In genomic region chr1:229210844-229211243, GRCh38 we compare ENCODE assay signal across 22 cellular contexts.
DNase-seq lines count a peak whose midpoint lies in the region; ATAC-seq and TF ChIP-seq lines count a peak whose summit lies in the region.
"Had no signal": no experiment of that assay in that cellular context is flagged by ENCODE, and none has a peak within 500 bp of the region (broad histone marks: within the 10 kb centered on the region; RNA-seq: fewer than 3 reads in every experiment).

No MANE protein-coding gene starts in this region.

- no peak overlapping the region for H2AFZ ChIP-seq in IMR-90 (replicated peaks; ENCODE audit: low read length, poor library complexity)

- no peak overlapping the region for H2BK5ac ChIP-seq in IMR-90 (ENCODE audit: low read depth, low read length, poor library complexity, severe bottlenecking)

- peak overlapping the region; percentile 82 for H4K91ac ChIP-seq in IMR-90 (ENCODE audit: insufficient read depth, low read depth, low read length)

- peak overlapping the region; percentile 21 for H4K5ac ChIP-seq in IMR-90 (ENCODE audit: low read depth, low read length)

- POLR2A ChIA-PET in IMR-90 (lab: Charles Lee; ENCODE audit: unreplicated experiment): no interaction called here
- POLR2A ChIA-PET in WTC11 (lab: Charles Lee): interaction anchor here (0.6 kb wide), 1 partner anchor 119 kb away, joined by 3 read pairs; no protein-coding TSS in a partner anchor
- POLR2A ChIA-PET in T-cell (lab: Charles Lee): no interaction called here

- ATAC-seq in IMR-90 (ENCODE audit: low read depth) (no peak), WTC11 (no peak), HG03196 (IDR thresholded peaks at IDR 0.05; ENCODE audit: unreplicated experiment) (no peak), T-cell (replicated peaks in 1 of 4) (no peak)
- ATAC-seq: GM23338 had no signal

- H3K4me3 Mint-ChIP-seq in WTC11 (no peak overlapping the region), osteocyte (ENCODE audit: unreplicated experiment) (no peak overlapping the region), T-cell (no peak overlapping the region)
- H3K4me3 Mint-ChIP-seq: CD4-positive, CD25-positive, alpha-beta regulatory T cell; CD8-positive, alpha-beta memory T cell; GM23338; IgD-negative memory B cell had no signal

- TF ChIP-seq RAD21 in IMR-90 (IDR thresholded peaks at IDR 0.05; ENCODE audit: low read length): no peak

- H2BK120ac ChIP-seq in IMR-90 (ENCODE audit: low read depth, low read length): peak overlapping the region; percentile 57

- no peak overlapping the region for H3K56ac ChIP-seq in IMR-90 (ENCODE audit: extremely low read depth, insufficient read depth, low read length)

- H3K18ac ChIP-seq in IMR-90 (ENCODE audit: low read depth, low read length): peak overlapping the region; percentile 32

- H3K27me3 Mint-ChIP-seq in WTC11 (ENCODE audit: low read depth): no peaks in the 10 kb centered on the region; the same call in 1 of the 2 replicates
- peaks cover 26% of the 10 kb centered on the region for H3K27me3 Mint-ChIP-seq in osteocyte (ENCODE audit: unreplicated experiment)
- no peaks in the 10 kb centered on the region for H3K27me3 Mint-ChIP-seq in T-cell
- H3K27me3 Mint-ChIP-seq: IgD-negative memory B cell had no signal

- no TSS peak for BruUV-seq in IMR-90 (replicated peaks; lab: Mats Ljungman, UMichigan)

- H4K8ac ChIP-seq in IMR-90 (ENCODE audit: low read depth in 2 of 2, low read length in 2 of 2): no peak overlapping the region; a peak in 1 of 4 replicates

- H3K4me3 ChIP-seq in IMR-90 (ENCODE audit: insufficient read depth, low read depth, low read length): no peak overlapping the region
- H3K4me3 ChIP-seq: GM23338 had no signal

- in situ Hi-C loops in IMR-90 (cut with MboI; ENCODE audit: low sequenced_read_pairs): no loop called here

- intact Hi-C loops in IMR-90 (cut with micrococcal nuclease): no loop called here

- no peak overlapping the region for H3K4me2 ChIP-seq in IMR-90 (ENCODE audit: low read depth, low read length)
- H3K4me2 ChIP-seq: GM23338, KMS-11 had no signal

- peak overlapping the region; percentile 25; the same call in 1 of the 2 replicates for H2AK5ac ChIP-seq in IMR-90 (ENCODE audit: low read depth, low read length)

- H3K36me3 ChIP-seq in IMR-90 (ENCODE audit: control insufficient read depth, insufficient read depth, low read length): no peaks in the 10 kb centered on the region
- H3K36me3 ChIP-seq: BE2C had no signal

- H3K9me3 Mint-ChIP-seq in WTC11 (no peaks in the 10 kb centered on the region), osteocyte (ENCODE audit: unreplicated experiment) (peaks cover 7% of the 10 kb centered on the region), T-cell (no peaks in the 10 kb centered on the region)
- H3K9me3 Mint-ChIP-seq: CD4-positive, CD25-positive, alpha-beta regulatory T cell; GM23338; IgD-negative memory B cell had no signal

- H2BK20ac ChIP-seq in IMR-90 (ENCODE audit: low read depth, low read length): no peak overlapping the region

- H3K4me1 Mint-ChIP-seq in WTC11 (peaks cover 2% of the 10 kb centered on the region; the same call in 1 of the 2 replicates), osteocyte (ENCODE audit: unreplicated experiment) (no peaks in the 10 kb centered on the region), T-cell (peaks cover 0 to 6% (median 0%) of the 10 kb centered on the region in 3 donors)
- H3K4me1 Mint-ChIP-seq: CD8-positive, alpha-beta memory T cell; GM23338; IgD-negative memory B cell had no signal

- peaks cover 17% of the 10 kb centered on the region for H3K4me1 ChIP-seq in IMR-90 (ENCODE audit: control insufficient read depth, insufficient read depth, low read length)
- H3K4me1 ChIP-seq: BE2C had no signal

- peak; percentile 6 for DNase-seq in activated effector memory CD4-positive, alpha-beta T cell treated with anti-CD3 and anti-CD28 coated beads, Interleukin-2, amount 50 U/mL, for 16 hours
- no peak for DNase-seq in activated effector memory CD4-positive, alpha-beta T cell treated with Interleukin-2 at 50 U/mL for 16 hours
- DNase-seq in IMR-90 (no peak), WTC11 (ENCODE audit: low spot score) (no peak), osteocyte (ENCODE audit: extremely low spot score, unreplicated experiment) (peak; percentile 38), NCI-H1694 treated with DMSO at 0.1 percent for 48 hours (lab: John Stamatoyannopoulos, UW) (no peak), T-cell (no peak)
- DNase-seq: ACHN; BE2C; C1 segment of cervical spinal cord; CD4-positive, CD25-positive, alpha-beta regulatory T cell; CD8-positive, alpha-beta memory T cell; COR-L47; DMS 273 treated with DMSO at 0.1 percent for 48 hours; DMS79; GDM1; H7 had no signal

- CTCF ChIA-PET in IMR-90 (lab: Yijun Ruan, JAX): no interaction called here
- CTCF ChIA-PET in WTC11 (lab: Charles Lee): interaction anchor here (2.0 kb wide), 1 partner anchor 17 kb away, joined by 6 read pairs; no protein-coding TSS in a partner anchor
- CTCF ChIA-PET in T-cell (lab: Charles Lee): no interaction called here

- H2AK9ac ChIP-seq in IMR-90 (replicated peaks; ENCODE audit: low read depth, low read length, poor library complexity): no peak overlapping the region

- H3K27ac ChIP-seq in IMR-90 (ENCODE audit: insufficient read depth, low read length): peak overlapping the region; percentile 4; the same call in 1 of the 2 replicates
- H3K27ac ChIP-seq: HL-60, KMS-11 had no signal

- H3K4ac ChIP-seq in IMR-90 (ENCODE audit: low read depth, low read length): peak overlapping the region; percentile 60

- dilution Hi-C loops in IMR-90 (cut with HindIII; ENCODE audit: low sequenced_read_pairs, unreplicated experiment): no loop called here

- peaks cover 3% of the 10 kb centered on the region; the same call in 1 of the 2 replicates for H3K9me1 ChIP-seq in IMR-90 (ENCODE audit: insufficient read depth, low read length)

- no peaks in the 10 kb centered on the region for H3K27me3 ChIP-seq in IMR-90 (ENCODE audit: control insufficient read depth, insufficient read depth, low read length)
- H3K27me3 ChIP-seq: BE2C had no signal

- no peak overlapping the region for H3K27ac Mint-ChIP-seq in WTC11
- H3K27ac Mint-ChIP-seq in osteocyte (ENCODE audit: unreplicated experiment): no peak overlapping the region
- H3K27ac Mint-ChIP-seq in T-cell: no peak overlapping the region
- H3K27ac Mint-ChIP-seq: CD4-positive, CD25-positive, alpha-beta regulatory T cell; CD8-positive, alpha-beta memory T cell; GM23338; IgD-negative memory B cell had no signal

- H2BK15ac ChIP-seq in IMR-90 (ENCODE audit: low read depth, low read length): peak overlapping the region; percentile 19; the same call in 1 of the 3 replicates

- no peak for TF ChIP-seq POLR2A in IMR-90 (IDR thresholded peaks at IDR 0.05; ENCODE audit: low read depth, low read length)

- H4K20me1 ChIP-seq in IMR-90 (ENCODE audit: insufficient read depth, low read length): no peaks in the 10 kb centered on the region

- H3K36me3 Mint-ChIP-seq in WTC11 (no peaks in the 10 kb centered on the region), osteocyte (ENCODE audit: unreplicated experiment) (no peaks in the 10 kb centered on the region), T-cell (no peaks in the 10 kb centered on the region)
- H3K36me3 Mint-ChIP-seq: CD4-positive, CD25-positive, alpha-beta regulatory T cell; CD8-positive, alpha-beta memory T cell; IgD-negative memory B cell had no signal

- H3K9ac ChIP-seq in IMR-90 (ENCODE audit: low read depth, low read length): no peak overlapping the region
- H3K9ac ChIP-seq: KMS-11 had no signal

- H3K79me1 ChIP-seq in IMR-90 (ENCODE audit: low read depth in 1 of 2, low read length in 2 of 2): no peaks in the 10 kb centered on the region

- H3K9me3 ChIP-seq in IMR-90 (ENCODE audit: control insufficient read depth, insufficient read depth, low read length): no peaks in the 10 kb centered on the region
- H3K9me3 ChIP-seq: BE2C had no signal

- no peak overlapping the region for H3K14ac ChIP-seq in IMR-90 (replicated peaks; ENCODE audit: low read depth, low read length)

- WGBS in IMR-90 (ENCODE audit: extremely low coverage in 2 of 2, insufficient read length in 1 of 2), 2 experiments: no CpG with 5 or more reads among the region's 2 CpGs

- H3K23ac ChIP-seq in IMR-90 (ENCODE audit: low read depth, low read length): no peak overlapping the region

- TF ChIP-seq CTCF in IMR-90 (conservative IDR thresholded peaks at IDR 0.05; ENCODE audit: low read depth, low read length) (no peak), WTC11 (IDR thresholded peaks at IDR 0.05) (no peak), osteocyte (IDR thresholded peaks at IDR 0.05) (no peak)

TF ChIP-seq in IMR-90, 13 proteins besides CTCF, POLR2A, EP300 and RAD21 (continues in another document):
- TF ChIP-seq CHD1 (IDR thresholded peaks at IDR 0.05; ENCODE audit: low read depth, low read length) (no peak), SMC3 (IDR thresholded peaks at IDR 0.05; ENCODE audit: low read depth, low read length) (no peak), USF2 (IDR thresholded peaks at IDR 0.05; ENCODE audit: low read depth, low read length) (no peak; the same call in 1 of the 2 replicates)

TF ChIP-seq in WTC11, 78 proteins besides CTCF, POLR2A, EP300 and RAD21:
- no peak for TF ChIP-seq TCF7 (CRISPR knock-in tag; IDR thresholded peaks at IDR 0.05; ENCODE audit: low read depth)
- TF ChIP-seq USF1 (CRISPR knock-in tag; IDR thresholded peaks at IDR 0.05): peak; percentile 83
- TF ChIP-seq USF2 (CRISPR knock-in tag; IDR thresholded peaks at IDR 0.05): peak; percentile 87

Comparison
In these comparisons a context has a peak if more than half of its experiments do, and no peak if none do; other contexts are left out.
1. DNase-seq: peak in activated effector memory CD4-positive, alpha-beta T cell treated with anti-CD3 and anti-CD28 coated beads, Interleukin-2, amount 50 U/mL, for 16 hours (single experiment) and osteocyte (single experiment); none in activated effector memory CD4-positive, alpha-beta T cell treated with Interleukin-2 at 50 U/mL for 16 hours (single experiment), IMR-90 (single experiment), WTC11 (single experiment), NCI-H1694 treated with DMSO at 0.1 percent for 48 hours (single experiment) and T-cell (0 of 34).